8 cellular contexts compared by ENCODE assay signal in the genomic region with DNA sequence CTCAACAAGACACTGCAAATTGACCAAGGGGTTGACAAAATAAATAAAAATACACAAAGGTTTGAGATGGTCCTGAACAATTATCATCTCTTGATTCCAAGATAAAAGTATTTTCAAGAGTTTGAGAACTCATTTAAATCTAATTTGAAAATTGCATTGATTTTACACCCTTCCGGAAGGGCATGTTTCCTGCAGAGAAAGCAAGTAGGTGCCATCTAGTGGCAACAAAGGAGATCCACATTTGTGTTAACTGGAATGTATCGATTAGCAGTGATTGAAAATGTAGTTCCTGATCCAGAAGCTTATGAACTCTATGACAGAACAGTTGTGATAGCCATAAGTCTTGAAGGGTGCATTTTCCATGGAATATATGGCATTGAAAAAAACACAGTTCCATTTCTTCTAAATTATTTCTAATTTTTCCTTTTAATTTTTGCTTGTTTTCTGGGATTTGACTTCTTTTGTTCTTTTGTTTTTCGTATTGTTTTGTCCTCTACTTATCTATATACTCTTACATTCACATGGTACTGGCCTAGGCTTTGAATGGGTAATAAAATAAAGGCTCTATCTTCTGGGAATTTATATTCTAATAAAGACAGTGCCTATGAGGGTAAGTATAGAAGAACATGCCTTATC.
A peak's percentile ranks its signal among the peaks of the same experiment; 100 is the strongest.
DNase-seq lines count a peak whose midpoint lies in the region; ATAC-seq and TF ChIP-seq lines count a peak whose summit lies in the region.

No MANE protein-coding gene starts in this region.

- H3K9me3 ChIP-seq in right atrium auricular region, result no peaks in the 10 kb centered on the region

- peak; percentile 59; the same call in 1 of the 2 replicates for TF ChIP-seq CTCF in GM12875 (IDR thresholded peaks at IDR 0.05; ENCODE audit: borderline replicate concordance, insufficient read depth, low read depth, low read length)
- peak; percentile 81 for TF ChIP-seq CTCF in activated CD8-positive, alpha-beta T cell treated with anti-CD3 and anti-CD28 coated beads for 36 hours (IDR thresholded peaks at IDR 0.05)
- peak; percentile 64 to 80 for TF ChIP-seq CTCF in right atrium auricular region (IDR thresholded peaks at IDR 0.05)

- H3K4me1 Mint-ChIP-seq in activated CD8-positive, alpha-beta T cell treated with anti-CD3 and anti-CD28 coated beads for 36 hours (ENCODE audit: low read depth), result no peaks in the 10 kb centered on the region
- H3K4me1 Mint-ChIP-seq in T-helper 2 cell treated with Interferon-gamma antibody and Interleukin-4, amounts not matched to agents 5 μg/mL and 100 μg/mL, for 36 hours (ENCODE audit: low read depth), result no peaks in the 10 kb centered on the region

- H3K36me3 ChIP-seq in right atrium auricular region, result no peaks in the 10 kb centered on the region

- no peak overlapping the region for H3K27ac Mint-ChIP-seq in activated CD8-positive, alpha-beta T cell treated with anti-CD3 and anti-CD28 coated beads for 36 hours
- H3K27ac Mint-ChIP-seq in T-helper 2 cell treated with Interferon-gamma antibody and Interleukin-4, amounts not matched to agents 5 μg/mL and 100 μg/mL, for 36 hours, result no peak overlapping the region

- H3K9me3 Mint-ChIP-seq in activated CD8-positive, alpha-beta T cell treated with anti-CD3 and anti-CD28 coated beads for 36 hours, result no peaks in the 10 kb centered on the region
- no peaks in the 10 kb centered on the region for H3K9me3 Mint-ChIP-seq in T-helper 2 cell treated with Interferon-gamma antibody and Interleukin-4, amounts not matched to agents 5 μg/mL and 100 μg/mL, for 36 hours

- DNase-seq in AG20443 (ENCODE audit: low spot score) (peak; percentile 45), NCI-H1105 treated with DMSO at 0.1 percent for 48 hours (lab: John Stamatoyannopoulos, UW) (peak; percentile 20), right atrium auricular region (ENCODE audit: low spot score) (no peak), stromal cell of bone marrow (ENCODE audit: low read depth) (peak; percentile 16), KG1 (lab: John Stamatoyannopoulos, UW) (no peak)
- no peak for DNase-seq in activated CD8-positive, alpha-beta T cell treated with anti-CD3 and anti-CD28 coated beads for 36 hours
- DNase-seq in T-helper 2 cell treated with Interferon-gamma antibody and Interleukin-4, amounts not matched to agents 5 μg/mL and 100 μg/mL, for 36 hours (ENCODE audit: low spot score), result no peak

- no peaks in the 10 kb centered on the region for H3K4me1 ChIP-seq in right atrium auricular region

- no peak for ATAC-seq in activated CD8-positive, alpha-beta T cell treated with anti-CD3 and anti-CD28 coated beads for 36 hours

- H3K27me3 Mint-ChIP-seq in activated CD8-positive, alpha-beta T cell treated with anti-CD3 and anti-CD28 coated beads for 36 hours, result peaks cover 1% of the 10 kb centered on the region
- H3K27me3 Mint-ChIP-seq in T-helper 2 cell treated with Interferon-gamma antibody and Interleukin-4, amounts not matched to agents 5 μg/mL and 100 μg/mL, for 36 hours (ENCODE audit: low read depth), result peaks cover 6% of the 10 kb centered on the region

- no peak overlapping the region for H3K4me3 Mint-ChIP-seq in activated CD8-positive, alpha-beta T cell treated with anti-CD3 and anti-CD28 coated beads for 36 hours
- no peak overlapping the region for H3K4me3 Mint-ChIP-seq in T-helper 2 cell treated with Interferon-gamma antibody and Interleukin-4, amounts not matched to agents 5 μg/mL and 100 μg/mL, for 36 hours

- no peak overlapping the region for H3K27ac ChIP-seq in right atrium auricular region

- intact Hi-C loops in activated CD8-positive, alpha-beta T cell treated with anti-CD3 and anti-CD28 coated beads for 36 hours (cut with micrococcal nuclease), result loop anchor here (2.0 to 5.0 kb wide), 2 partner anchors 184 to 338 kb away; no protein-coding TSS in a partner anchor

- POLR2A ChIA-PET in activated CD8-positive, alpha-beta T cell treated with anti-CD3 and anti-CD28 coated beads for 36 hours (lab: Charles Lee), result no interaction called here

- no peaks in the 10 kb centered on the region for H3K27me3 ChIP-seq in right atrium auricular region

- no peak overlapping the region for H3K4me3 ChIP-seq in GM12875 (ENCODE audit: low read depth, low read length)
- no peak overlapping the region for H3K4me3 ChIP-seq in right atrium auricular region

- no peaks in the 10 kb centered on the region for H3K36me3 Mint-ChIP-seq in activated CD8-positive, alpha-beta T cell treated with anti-CD3 and anti-CD28 coated beads for 36 hours (ENCODE audit: low read depth)
- no peaks in the 10 kb centered on the region for H3K36me3 Mint-ChIP-seq in T-helper 2 cell treated with Interferon-gamma antibody and Interleukin-4, amounts not matched to agents 5 μg/mL and 100 μg/mL, for 36 hours (ENCODE audit: low read depth)

- CTCF ChIA-PET in activated CD8-positive, alpha-beta T cell treated with anti-CD3 and anti-CD28 coated beads for 36 hours (lab: Charles Lee), result interaction anchor here (0.7 to 6.5 kb wide), 33 partner anchors 10 to 458 kb away, joined by 3 to 137 read pairs (median 4); partner anchors contain the start of genes DNM3, PIGC and VAMP4

Comparison
In these comparisons a context has a peak if more than half of its experiments do, and no peak if none do; other contexts are left out.
1. DNase-seq: peak in AG20443 (single experiment), NCI-H1105 treated with DMSO at 0.1 percent for 48 hours (single experiment) and stromal cell of bone marrow (single experiment); none in activated CD8-positive, alpha-beta T cell treated with anti-CD3 and anti-CD28 coated beads for 36 hours (single experiment), right atrium auricular region (single experiment), T-helper 2 cell treated with Interferon-gamma antibody and Interleukin-4, amounts not matched to agents 5 μg/mL and 100 μg/mL, for 36 hours (single experiment) and KG1 (single experiment).
2. Peak in every context shown above with its lines, with median percentiles within 50 percentile points of each other: CTCF ChIP-seq.